ENCODE assay signal across 21 cellular contexts in genomic region chr11:118881130-118881717, GRCh38. TPM values are rescaled to one million over a fixed set of nuclear protein-coding genes. Genes with fewer than 3 reads are reported as not detected.
DNase-seq lines count a peak whose midpoint lies in the region; ATAC-seq and TF ChIP-seq lines count a peak whose summit lies in the region.
"Had no signal": no experiment of that assay in that cellular context is flagged by ENCODE, and none has a peak within 500 bp of the region (broad histone marks: within the 10 kb centered on the region; RNA-seq: fewer than 3 reads in every experiment).

No MANE protein-coding gene starts in this region.

- no peaks in the 10 kb centered on the region for H4K20me1 ChIP-seq in DND-41 (ENCODE audit: insufficient read depth, low read length)
- H4K20me1 ChIP-seq: BLaER1 had no signal

- no peak overlapping the region for H3K4me2 ChIP-seq in DND-41 (ENCODE audit: insufficient read depth, low read length)
- H3K4me2 ChIP-seq: BLaER1 had no signal

- H3K27me3 ChIP-seq in DND-41 (ENCODE audit: insufficient read depth, low read length, poor library complexity), result no peaks in the 10 kb centered on the region
- no peaks in the 10 kb centered on the region for H3K27me3 ChIP-seq in naive thymus-derived CD4-positive, alpha-beta T cell (ENCODE audit: control insufficient read depth in 2 of 2, insufficient read depth in 2 of 2, low read length in 2 of 2)
- H3K27me3 ChIP-seq: BLaER1 had no signal

- no peaks in the 10 kb centered on the region for H3K9me3 ChIP-seq in DND-41 (ENCODE audit: insufficient read depth, low read length, severe bottlenecking)
- no peaks in the 10 kb centered on the region for H3K9me3 ChIP-seq in naive thymus-derived CD4-positive, alpha-beta T cell (ENCODE audit: control insufficient read depth in 2 of 3, low read length in 3 of 3)
- H3K9me3 ChIP-seq: BLaER1 had no signal

- H3K9ac ChIP-seq in DND-41 (ENCODE audit: low read depth, low read length), result no peak overlapping the region
- H3K9ac ChIP-seq: BLaER1 had no signal

- peak overlapping the region; percentile 65 for H3K27ac Mint-ChIP-seq in activated CD8-positive, alpha-beta T cell treated with anti-CD3 and anti-CD28 coated beads for 36 hours
- no peak overlapping the region for H3K27ac Mint-ChIP-seq in activated CD8-positive, alpha-beta T cell treated with anti-CD3 and anti-CD28 coated beads, Interleukin-2, amount 10 ng/mL, durations not matched to agents 7 days and 5 days
- H3K27ac Mint-ChIP-seq in activated T-cell treated with anti-CD3 and anti-CD28 coated beads, Interleukin-2, amount 50 U/mL, for 72 hours, result peak overlapping the region; percentile 64
- H3K27ac Mint-ChIP-seq in naive thymus-derived CD4-positive, alpha-beta T cell, result peak overlapping the region; percentile 32 to 99 (median 63)
- H3K27ac Mint-ChIP-seq: HFFc6 had no signal

- no peaks in the 10 kb centered on the region for H3K27me3 Mint-ChIP-seq in activated CD8-positive, alpha-beta T cell treated with anti-CD3 and anti-CD28 coated beads for 36 hours
- no peaks in the 10 kb centered on the region for H3K27me3 Mint-ChIP-seq in activated CD8-positive, alpha-beta T cell treated with anti-CD3 and anti-CD28 coated beads, Interleukin-2, amount 10 ng/mL, durations not matched to agents 7 days and 5 days (ENCODE audit: low read depth)
- H3K27me3 Mint-ChIP-seq in activated T-cell treated with anti-CD3 and anti-CD28 coated beads, Interleukin-2, amount 50 U/mL, for 72 hours (ENCODE audit: low read depth), result no peaks in the 10 kb centered on the region
- H3K27me3 Mint-ChIP-seq in naive thymus-derived CD4-positive, alpha-beta T cell, result no peaks in the 10 kb centered on the region

- CTCF ChIA-PET in activated CD8-positive, alpha-beta T cell treated with anti-CD3 and anti-CD28 coated beads for 36 hours (lab: Charles Lee), result interaction anchor here (3.2 kb wide), 1 partner anchor 14 kb away, joined by 13 read pairs; no protein-coding TSS in a partner anchor
- CTCF ChIA-PET in activated CD8-positive, alpha-beta T cell treated with anti-CD3 and anti-CD28 coated beads, Interleukin-2, amount 10 ng/mL, durations not matched to agents 7 days and 5 days (lab: Charles Lee), result no interaction called here
- CTCF ChIA-PET in naive thymus-derived CD4-positive, alpha-beta T cell (lab: Charles Lee), result interaction anchor here (1.2 kb wide), 1 partner anchor 89 kb away, joined by 3 read pairs; no protein-coding TSS in a partner anchor

- H3K4me1 Mint-ChIP-seq in activated CD8-positive, alpha-beta T cell treated with anti-CD3 and anti-CD28 coated beads for 36 hours (ENCODE audit: low read depth), result peaks cover 79% of the 10 kb centered on the region
- peaks cover 66% of the 10 kb centered on the region for H3K4me1 Mint-ChIP-seq in activated CD8-positive, alpha-beta T cell treated with anti-CD3 and anti-CD28 coated beads, Interleukin-2, amount 10 ng/mL, durations not matched to agents 7 days and 5 days (ENCODE audit: low read depth)
- peaks cover 99% of the 10 kb centered on the region for H3K4me1 Mint-ChIP-seq in activated T-cell treated with anti-CD3 and anti-CD28 coated beads, Interleukin-2, amount 50 U/mL, for 72 hours (ENCODE audit: low read depth)
- H3K4me1 Mint-ChIP-seq in naive thymus-derived CD4-positive, alpha-beta T cell, result peaks cover 57 to 92% (median 85%) of the 10 kb centered on the region in 7 donors

- no peak overlapping the region for H3K4me3 Mint-ChIP-seq in activated CD8-positive, alpha-beta T cell treated with anti-CD3 and anti-CD28 coated beads for 36 hours
- H3K4me3 Mint-ChIP-seq in activated CD8-positive, alpha-beta T cell treated with anti-CD3 and anti-CD28 coated beads, Interleukin-2, amount 10 ng/mL, durations not matched to agents 7 days and 5 days, result no peak overlapping the region
- H3K4me3 Mint-ChIP-seq in activated T-cell treated with anti-CD3 and anti-CD28 coated beads, Interleukin-2, amount 50 U/mL, for 72 hours, result peak overlapping the region; percentile 48 to 84
- H3K4me3 Mint-ChIP-seq in naive thymus-derived CD4-positive, alpha-beta T cell, result peak overlapping the region in 4 of 10 donors; percentile 12 to 50 (median 23)
- H3K4me3 Mint-ChIP-seq: HFFc6 had no signal

- TF ChIP-seq CTCF in activated CD8-positive, alpha-beta T cell treated with anti-CD3 and anti-CD28 coated beads for 36 hours (IDR thresholded peaks at IDR 0.05), result no peak
- TF ChIP-seq CTCF in DND-41 (IDR thresholded peaks at IDR 0.05; ENCODE audit: borderline replicate concordance, extremely low read depth, low read length, poor library complexity, severe bottlenecking), result no peak

- no peak for ATAC-seq in activated CD8-positive, alpha-beta T cell treated with anti-CD3 and anti-CD28 coated beads for 36 hours
- ATAC-seq in activated CD8-positive, alpha-beta T cell treated with anti-CD3 and anti-CD28 coated beads, Interleukin-2, amount 10 ng/mL, durations not matched to agents 7 days and 5 days, result no peak
- ATAC-seq in DND-41 (ENCODE audit: insufficient read depth, low read depth) (no peak), GM18498 (IDR thresholded peaks at IDR 0.05; ENCODE audit: unreplicated experiment) (no peak)
- peak; percentile 8 for ATAC-seq in activated T-cell treated with anti-CD3 and anti-CD28 coated beads, Interleukin-2, amount 50 U/mL, for 72 hours (replicated peaks in 1 of 2)
- no peak for ATAC-seq in naive thymus-derived CD4-positive, alpha-beta T cell
- ATAC-seq: right cardiac atrium had no signal

- intact Hi-C loops in activated CD8-positive, alpha-beta T cell treated with anti-CD3 and anti-CD28 coated beads for 36 hours (cut with micrococcal nuclease), result no loop called here
- intact Hi-C loops in naive thymus-derived CD4-positive, alpha-beta T cell (cut with micrococcal nuclease), result no loop called here

- POLR2A ChIA-PET in activated CD8-positive, alpha-beta T cell treated with anti-CD3 and anti-CD28 coated beads for 36 hours (lab: Charles Lee), result interaction anchor here (1.0 kb wide), 1 partner anchor 179 kb away, joined by 3 read pairs; no protein-coding TSS in a partner anchor
- POLR2A ChIA-PET in activated CD8-positive, alpha-beta T cell treated with anti-CD3 and anti-CD28 coated beads, Interleukin-2, amount 10 ng/mL, durations not matched to agents 7 days and 5 days (lab: Charles Lee), result interaction anchor here (2.0 kb wide), 1 partner anchor 11 kb away, joined by 6 read pairs; no protein-coding TSS in a partner anchor
- POLR2A ChIA-PET in naive thymus-derived CD4-positive, alpha-beta T cell (lab: Charles Lee), result interaction anchor here (0.9 to 4.3 kb wide), 3 partner anchors 11 to 90 kb away, joined by 3 to 30 read pairs (median 3); partner anchors contain the start of gene DDX6

- H3K4me1 ChIP-seq in DND-41 (ENCODE audit: insufficient read depth, low read length), result peaks cover 55% of the 10 kb centered on the region
- H3K4me1 ChIP-seq in naive thymus-derived CD4-positive, alpha-beta T cell (ENCODE audit: control insufficient read depth in 2 of 2, insufficient read depth in 2 of 2, low read length in 2 of 2), result peaks cover 33 to 64% of the 10 kb centered on the region in 2 donors

- no peaks in the 10 kb centered on the region for H3K36me3 Mint-ChIP-seq in activated CD8-positive, alpha-beta T cell treated with anti-CD3 and anti-CD28 coated beads for 36 hours (ENCODE audit: low read depth)
- no peaks in the 10 kb centered on the region for H3K36me3 Mint-ChIP-seq in activated CD8-positive, alpha-beta T cell treated with anti-CD3 and anti-CD28 coated beads, Interleukin-2, amount 10 ng/mL, durations not matched to agents 7 days and 5 days (ENCODE audit: low read depth)
- H3K36me3 Mint-ChIP-seq in activated T-cell treated with anti-CD3 and anti-CD28 coated beads, Interleukin-2, amount 50 U/mL, for 72 hours (ENCODE audit: insufficient read depth in 2 of 2), result peaks cover 0 to 5% of the 10 kb centered on the region in 2 donors
- H3K36me3 Mint-ChIP-seq in naive thymus-derived CD4-positive, alpha-beta T cell, result peaks cover 0 to 6% (median 4%) of the 10 kb centered on the region in 5 donors

- H3K79me2 ChIP-seq in DND-41 (ENCODE audit: insufficient read depth, low read length), result no peaks in the 10 kb centered on the region

- DNase-seq in activated CD8-positive, alpha-beta T cell treated with anti-CD3 and anti-CD28 coated beads for 36 hours, result no peak
- no peak for DNase-seq in activated CD8-positive, alpha-beta T cell treated with anti-CD3 and anti-CD28 coated beads, Interleukin-2, amount 10 ng/mL, durations not matched to agents 7 days and 5 days
- DNase-seq in DND-41 (no peak), T-helper 1 cell (no peak), NCI-H1092 (lab: John Stamatoyannopoulos, UW) (no peak)
- peak in 1 of 2 donors; percentile 45 for DNase-seq in activated T-cell treated with anti-CD3 and anti-CD28 coated beads, Interleukin-2, amount 50 U/mL, for 72 hours
- DNase-seq in naive thymus-derived CD4-positive, alpha-beta T cell, result peak in 1 of 9 donors; percentile 7
- DNase-seq: HFFc6; Karpas-422; NCI-H187 treated with DMSO at 0.1 percent for 48 hours; OCI-M1; right cardiac atrium; stimulated activated CD4-positive, alpha-beta T cell treated with anti-CD3 and anti-CD28 coated beads, Interleukin-12 subunit alpha, Interleukin-12 subunit beta, amount 100 ng/mL, for 4 hours had no signal

- H3K4me3 ChIP-seq in DND-41 (ENCODE audit: low read depth in 1 of 2, low read length in 2 of 2), result no peak overlapping the region
- H3K4me3 ChIP-seq in naive thymus-derived CD4-positive, alpha-beta T cell (ENCODE audit: low read length), result no peak overlapping the region
- H3K4me3 ChIP-seq: BLaER1, coronary artery had no signal

- H3K9me3 Mint-ChIP-seq in activated CD8-positive, alpha-beta T cell treated with anti-CD3 and anti-CD28 coated beads for 36 hours, result no peaks in the 10 kb centered on the region
- no peaks in the 10 kb centered on the region for H3K9me3 Mint-ChIP-seq in activated CD8-positive, alpha-beta T cell treated with anti-CD3 and anti-CD28 coated beads, Interleukin-2, amount 10 ng/mL, durations not matched to agents 7 days and 5 days (ENCODE audit: insufficient read depth)
- H3K9me3 Mint-ChIP-seq in activated T-cell treated with anti-CD3 and anti-CD28 coated beads, Interleukin-2, amount 50 U/mL, for 72 hours, result peaks cover 0 to 3% of the 10 kb centered on the region in 2 donors
- H3K9me3 Mint-ChIP-seq in naive thymus-derived CD4-positive, alpha-beta T cell, result peaks cover 0 to 5% (median 0%) of the 10 kb centered on the region in 11 donors
- H3K9me3 Mint-ChIP-seq: HFFc6 had no signal

- 0 out of 2 replicates have a peak overlapping the region, but pooled peaks have one; percentile 2 for H3K27ac ChIP-seq in DND-41 (ENCODE audit: low read length)
- no peak overlapping the region for H3K27ac ChIP-seq in naive thymus-derived CD4-positive, alpha-beta T cell (ENCODE audit: low read depth, low read length)
- H3K27ac ChIP-seq: BLaER1, coronary artery had no signal

- H2AFZ ChIP-seq in DND-41 (ENCODE audit: low read depth, low read length), result no peak overlapping the region

- no peaks in the 10 kb centered on the region for H3K36me3 ChIP-seq in DND-41 (ENCODE audit: insufficient read depth, low read length)
- H3K36me3 ChIP-seq in naive thymus-derived CD4-positive, alpha-beta T cell (ENCODE audit: control insufficient read depth in 2 of 3, insufficient read depth in 3 of 3, low read length in 3 of 3), result no peaks in the 10 kb centered on the region
- H3K36me3 ChIP-seq: BLaER1 had no signal

RNA-seq across cellular contexts. Expression of gene CXCR5, which starts 2.5 kb away (rescaled TPM):
- total RNA-seq in activated CD8-positive, alpha-beta T cell treated with anti-CD3 and anti-CD28 coated beads for 36 hours, result under 1 TPM; 0.60 to 0.92 TPM
- total RNA-seq in activated CD8-positive, alpha-beta T cell treated with anti-CD3 and anti-CD28 coated beads, Interleukin-2, amount 10 ng/mL, durations not matched to agents 7 days and 5 days, result under 1 TPM; 0.08 to 0.18 TPM
- 10 to 100 TPM; 16.9 to 20.3 TPM for total RNA-seq in activated T-cell treated with anti-CD3 and anti-CD28 coated beads, Interleukin-2, amount 50 U/mL, for 72 hours
- total RNA-seq in naive thymus-derived CD4-positive, alpha-beta T cell, result 1 to 10 TPM in 4 of 5 experiments, under 1 TPM in 1; 0.41 to 2.9 (median 2.1) TPM
- polyA plus RNA-seq in naive thymus-derived CD4-positive, alpha-beta T cell, result 1 to 10 TPM in 1 of 2 donors, under 1 TPM in 1; 0.60 to 1.1 TPM
- total RNA-seq: bronchial epithelial cell, fibroblast of lung, lung microvascular endothelial cell, osteocyte, right cardiac atrium, ureter had no signal
- polyA plus RNA-seq: fibroblast of lung had no signal

RNA-seq across cellular contexts. Expression of gene BCL9L, which starts 44.5 kb away (rescaled TPM):
- 10 to 100 TPM; 35.9 to 38.8 TPM for total RNA-seq in activated CD8-positive, alpha-beta T cell treated with anti-CD3 and anti-CD28 coated beads for 36 hours
- 10 to 100 TPM; 70.0 to 70.6 TPM for total RNA-seq in activated CD8-positive, alpha-beta T cell treated with anti-CD3 and anti-CD28 coated beads, Interleukin-2, amount 10 ng/mL, durations not matched to agents 7 days and 5 days
- total RNA-seq in activated T-cell treated with anti-CD3 and anti-CD28 coated beads, Interleukin-2, amount 50 U/mL, for 72 hours, result 10 to 100 TPM; 33.5 to 34.5 TPM
- 100 to 1,000 TPM in 4 of 5 experiments, 10 to 100 TPM in 1; 67.8 to 269 (median 266) TPM for total RNA-seq in naive thymus-derived CD4-positive, alpha-beta T cell
- 1 to 10 TPM; 6.7 to 7.2 TPM for polyA plus RNA-seq in naive thymus-derived CD4-positive, alpha-beta T cell

Comparison
In these comparisons a context has a peak if more than half of its experiments do, and no peak if none do; other contexts are left out.
1. ATAC-seq: peak in activated T-cell treated with anti-CD3 and anti-CD28 coated beads, Interleukin-2, amount 50 U/mL, for 72 hours (2 of 2); none in activated CD8-positive, alpha-beta T cell treated with anti-CD3 and anti-CD28 coated beads for 36 hours (single experiment), activated CD8-positive, alpha-beta T cell treated with anti-CD3 and anti-CD28 coated beads, Interleukin-2, amount 10 ng/mL, durations not matched to agents 7 days and 5 days (single experiment), DND-41 (single experiment), naive thymus-derived CD4-positive, alpha-beta T cell (single experiment) and GM18498 (single experiment).
2. H3K4me3 Mint-ChIP-seq: peak in activated T-cell treated with anti-CD3 and anti-CD28 coated beads, Interleukin-2, amount 50 U/mL, for 72 hours (2 of 2); none in activated CD8-positive, alpha-beta T cell treated with anti-CD3 and anti-CD28 coated beads for 36 hours (single experiment) and activated CD8-positive, alpha-beta T cell treated with anti-CD3 and anti-CD28 coated beads, Interleukin-2, amount 10 ng/mL, durations not matched to agents 7 days and 5 days (single experiment).
3. RNA of gene CXCR5, which starts 2.5 kb away (total RNA-seq): 16.9 to 20.3 TPM in activated T-cell treated with anti-CD3 and anti-CD28 coated beads, Interleukin-2, amount 50 U/mL, for 72 hours; 0.41 to 2.9 TPM in naive thymus-derived CD4-positive, alpha-beta T cell, 0.60 to 0.92 TPM in activated CD8-positive, alpha-beta T cell treated with anti-CD3 and anti-CD28 coated beads for 36 hours and 0.08 to 0.18 TPM in activated CD8-positive, alpha-beta T cell treated with anti-CD3 and anti-CD28 coated beads, Interleukin-2, amount 10 ng/mL, durations not matched to agents 7 days and 5 days; every median in the first group is over 4 times any median in the second.